16 cellular contexts compared by ENCODE assay signal in genomic region chr10:5940807-5941218, GRCh38. TPM values are rescaled to one million over a fixed set of nuclear protein-coding genes. Genes with fewer than 3 reads are reported as not detected.
"Had no signal": no experiment of that assay in that cellular context is flagged by ENCODE, and none has a peak within 500 bp of the region (broad histone marks: within the 10 kb centered on the region; RNA-seq: fewer than 3 reads in every experiment).

No MANE protein-coding gene starts in this region.

- DNase-seq: activated CD4-positive, alpha-beta T cell treated with anti-CD3 and anti-CD28 coated beads, Interleukin-2, amount 50 U/mL, for 1 hour; activated naive CD4-positive, alpha-beta T cell treated with anti-CD3 and anti-CD28 coated beads, Interleukin-2, amount 10 ng/mL, durations not matched to agents 7 days and 5 days; activated T-cell treated with anti-CD3 and anti-CD28 coated beads for 4 hours; dorsolateral prefrontal cortex; endodermal cell; foreskin keratinocyte; glutamatergic neuron; hypothalamus; midbrain; pancreas; T-helper 2 cell had no signal

- H3K27me3 ChIP-seq: dorsolateral prefrontal cortex, foreskin keratinocyte, pancreas, vagina had no signal

- H3K27ac Mint-ChIP-seq: activated naive CD4-positive, alpha-beta T cell treated with anti-CD3 and anti-CD28 coated beads, Interleukin-2, amount 10 ng/mL, durations not matched to agents 7 days and 5 days; activated T-helper 2 cell treated with anti-CD3 and anti-CD28 coated beads, Interferon-gamma antibody, Interleukin-2, Interleukin-4, amounts not matched to agents 10 μg/mL and 5 μg/mL and 100 μg/mL, durations not matched to agents 14 hours and 24 hours and 36 hours; endodermal cell had no signal

- ATAC-seq: activated CD4-positive, CD25-positive, alpha-beta regulatory T cell treated with anti-CD3 and anti-CD28 coated beads, Interleukin-2, amount 50 U/mL, for 24 hours; foreskin keratinocyte; pancreas; sciatic nerve had no signal

- H3K9me3 ChIP-seq: pancreas, vagina had no signal

- H3K27ac ChIP-seq: foreskin keratinocyte, pancreas, vagina had no signal

- H3K4me3 Mint-ChIP-seq: activated naive CD4-positive, alpha-beta T cell treated with anti-CD3 and anti-CD28 coated beads, Interleukin-2, amount 10 ng/mL, durations not matched to agents 7 days and 5 days; endodermal cell; neural crest cell had no signal

- H3K9me3 Mint-ChIP-seq: activated naive CD4-positive, alpha-beta T cell treated with anti-CD3 and anti-CD28 coated beads, Interleukin-2, amount 10 ng/mL, durations not matched to agents 7 days and 5 days; activated T-helper 2 cell treated with anti-CD3 and anti-CD28 coated beads, Interferon-gamma antibody, Interleukin-2, Interleukin-4, amounts not matched to agents 10 μg/mL and 5 μg/mL and 100 μg/mL, durations not matched to agents 14 hours and 24 hours and 36 hours; endodermal cell; neural crest cell had no signal

- H3K4me1 Mint-ChIP-seq: neural crest cell had no signal

- H3K4me3 ChIP-seq: dorsolateral prefrontal cortex, pancreas, vagina had no signal

RNA-seq across cellular contexts. Expression of gene IL15RA, which starts 36.5 kb away (rescaled TPM):
- total RNA-seq: neural crest cell had no signal
